14 cellular contexts compared by ENCODE assay signal in genomic region chr20:59147197-59147596, GRCh38. TPM values are rescaled to one million over a fixed set of nuclear protein-coding genes. Genes with fewer than 3 reads are reported as not detected.
DNase-seq lines count a peak whose midpoint lies in the region; ATAC-seq and TF ChIP-seq lines count a peak whose summit lies in the region.
"Had no signal": no experiment of that assay in that cellular context is flagged by ENCODE, and none has a peak within 500 bp of the region (broad histone marks: within the 10 kb centered on the region; RNA-seq: fewer than 3 reads in every experiment).

No MANE protein-coding gene starts in this region.

- peaks cover 68% of the 10 kb centered on the region for H3K4me1 Mint-ChIP-seq in activated CD4-positive, alpha-beta T cell treated with anti-CD3 and anti-CD28 coated beads, Interleukin-2, amount 10 ng/mL, durations not matched to agents 24 days and 14 days

- DNase-seq in activated CD4-positive, alpha-beta T cell treated with anti-CD3 and anti-CD28 coated beads, Interleukin-2, amount 10 ng/mL, durations not matched to agents 24 days and 14 days = peak; percentile 66
- DNase-seq in activated CD4-positive, alpha-beta T cell treated with anti-CD3 and anti-CD28 coated beads for 1 hour = no peak
- DNase-seq in caudate nucleus (lab: John Stamatoyannopoulos, UW) = peak in 3 of 61 donors; percentile 8 to 39 (median 9)
- DNase-seq in lower lobe of right lung = no peak
- no peak for DNase-seq in epidermal melanocyte (ENCODE audit: insufficient read length, low spot score)
- DNase-seq in OCI-M1 (lab: John Stamatoyannopoulos, UW) = no peak
- DNase-seq: NCI-H1048, NCI-H510A, occipital lobe, RPMI8226 had no signal

- intact Hi-C loops in activated CD4-positive, alpha-beta T cell treated with anti-CD3 and anti-CD28 coated beads, Interleukin-2, amount 10 ng/mL, durations not matched to agents 24 days and 14 days (cut with micrococcal nuclease) = loop anchor here (2.0 to 5.0 kb wide), 2 partner anchors 18 to 60 kb away; no protein-coding TSS in a partner anchor
- intact Hi-C loops in lower lobe of right lung (cut with DNase I) = no loop called here

- H3K4me3 Mint-ChIP-seq in activated CD4-positive, alpha-beta T cell treated with anti-CD3 and anti-CD28 coated beads, Interleukin-2, amount 10 ng/mL, durations not matched to agents 24 days and 14 days = peak overlapping the region; percentile 70
- H3K4me3 Mint-ChIP-seq: stimulated activated memory B cell treated with anti-CD40 and anti-IgM and Interleukin-4, amounts not matched to agents 10 μg/mL and 1 μg/mL and 100 μg/mL, for 72 hours had no signal

- H3K4me3 ChIP-seq in lower lobe of right lung (no peak overlapping the region), thymus (ENCODE audit: low read length) (peak overlapping the region; percentile 28)

- H3K27ac Mint-ChIP-seq in activated CD4-positive, alpha-beta T cell treated with anti-CD3 and anti-CD28 coated beads, Interleukin-2, amount 10 ng/mL, durations not matched to agents 24 days and 14 days = peak overlapping the region; percentile 69

- peaks cover 4% of the 10 kb centered on the region for H3K36me3 Mint-ChIP-seq in activated CD4-positive, alpha-beta T cell treated with anti-CD3 and anti-CD28 coated beads, Interleukin-2, amount 10 ng/mL, durations not matched to agents 24 days and 14 days (ENCODE audit: low read depth)
- H3K36me3 Mint-ChIP-seq: stimulated activated memory B cell treated with anti-CD40 and anti-IgM and Interleukin-4, amounts not matched to agents 10 μg/mL and 1 μg/mL and 100 μg/mL, for 72 hours had no signal

- TF ChIP-seq CTCF in lower lobe of right lung (IDR thresholded peaks at IDR 0.05) = no peak

- peaks cover 17% of the 10 kb centered on the region for H3K4me1 ChIP-seq in lower lobe of right lung
- H3K4me1 ChIP-seq in thymus (ENCODE audit: control insufficient read depth, insufficient read depth, low read length) = peaks cover 12% of the 10 kb centered on the region

- H3K36me3 ChIP-seq in lower lobe of right lung = no peaks in the 10 kb centered on the region
- no peaks in the 10 kb centered on the region for H3K36me3 ChIP-seq in thymus (ENCODE audit: control insufficient read depth, insufficient read depth)

- H3K9me3 Mint-ChIP-seq in activated CD4-positive, alpha-beta T cell treated with anti-CD3 and anti-CD28 coated beads, Interleukin-2, amount 10 ng/mL, durations not matched to agents 24 days and 14 days = no peaks in the 10 kb centered on the region
- H3K9me3 Mint-ChIP-seq: stimulated activated memory B cell treated with anti-CD40 and anti-IgM and Interleukin-4, amounts not matched to agents 10 μg/mL and 1 μg/mL and 100 μg/mL, for 72 hours had no signal

- ATAC-seq in lower lobe of right lung = no peak
- ATAC-seq in HG02840 (IDR thresholded peaks at IDR 0.05; ENCODE audit: low FRiP score, unreplicated experiment) = no peak
- ATAC-seq: stimulated activated memory B cell treated with anti-CD40 and anti-IgM and Interleukin-4, amounts not matched to agents 10 μg/mL and 1 μg/mL and 100 μg/mL, for 72 hours had no signal

- no peaks in the 10 kb centered on the region for H3K27me3 Mint-ChIP-seq in activated CD4-positive, alpha-beta T cell treated with anti-CD3 and anti-CD28 coated beads, Interleukin-2, amount 10 ng/mL, durations not matched to agents 24 days and 14 days
- H3K27me3 Mint-ChIP-seq: stimulated activated memory B cell treated with anti-CD40 and anti-IgM and Interleukin-4, amounts not matched to agents 10 μg/mL and 1 μg/mL and 100 μg/mL, for 72 hours had no signal

- H3K27ac ChIP-seq in caudate nucleus (ENCODE audit: low read depth, low read length) (peak overlapping the region; percentile 31), lower lobe of right lung (peak overlapping the region; percentile 0), thymus (ENCODE audit: low read depth) (no peak overlapping the region)

- H3K9me3 ChIP-seq in lower lobe of right lung = no peaks in the 10 kb centered on the region
- no peaks in the 10 kb centered on the region for H3K9me3 ChIP-seq in thymus (ENCODE audit: control insufficient read depth)

- WGBS in thymus = 93% methylated on average over 3 of the region's 3 CpGs

- no peaks in the 10 kb centered on the region for H3K27me3 ChIP-seq in lower lobe of right lung (ENCODE audit: low read depth)
- no peaks in the 10 kb centered on the region for H3K27me3 ChIP-seq in thymus (ENCODE audit: control insufficient read depth, insufficient read depth)

RNA-seq across cellular contexts. Expression of gene ZNF831, which starts 16.4 kb away (rescaled TPM):
- total RNA-seq in activated CD4-positive, alpha-beta T cell treated with anti-CD3 and anti-CD28 coated beads, Interleukin-2, amount 10 ng/mL, durations not matched to agents 24 days and 14 days = 3.1 and 3.4 TPM in 2 replicates
- total RNA-seq in lower lobe of right lung = 1.0 TPM
- 2.9 TPM for polyA plus RNA-seq in thymus
- total RNA-seq: HT1080 had no signal
